ENCODE assay signal across 1 cellular context in the genomic region with DNA sequence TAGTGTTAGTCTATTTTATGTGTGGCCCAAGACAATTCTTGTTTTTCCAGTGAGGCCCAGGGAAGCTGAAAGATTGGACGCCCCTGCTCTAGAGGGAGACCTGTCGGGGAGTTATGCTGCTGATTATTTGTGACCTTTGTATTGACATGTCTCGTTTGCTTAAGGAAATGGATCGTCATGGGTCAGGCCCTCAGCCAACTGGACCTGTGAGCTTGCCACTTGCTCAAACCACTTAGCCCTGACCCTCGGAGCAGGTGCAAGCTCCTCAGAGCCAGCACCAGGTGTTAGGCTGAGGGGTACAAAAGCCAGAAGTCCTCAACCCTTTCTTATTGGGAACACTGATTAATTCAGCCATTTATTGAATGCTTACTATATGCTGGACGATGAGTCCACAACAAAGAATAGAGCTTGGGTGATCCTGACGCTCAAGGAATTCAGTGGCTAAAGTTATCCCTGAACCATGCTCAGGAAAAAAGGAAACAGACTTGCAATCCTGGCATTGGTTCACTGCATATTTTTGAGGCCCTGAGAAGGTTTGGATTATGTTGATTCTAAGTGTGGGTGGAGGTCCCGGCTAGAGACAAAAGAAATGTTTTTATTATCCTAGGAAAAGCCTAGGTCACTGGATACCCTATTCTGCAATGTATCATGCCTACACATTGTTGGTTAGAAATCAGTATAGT.
TF ChIP-seq lines count a peak whose summit lies in the region.

No MANE protein-coding gene starts in this region.

TF ChIP-seq in IMR-90, 13 proteins besides CTCF, POLR2A, EP300 and RAD21 (continued from another document):
- TF ChIP-seq, protein P1, sequence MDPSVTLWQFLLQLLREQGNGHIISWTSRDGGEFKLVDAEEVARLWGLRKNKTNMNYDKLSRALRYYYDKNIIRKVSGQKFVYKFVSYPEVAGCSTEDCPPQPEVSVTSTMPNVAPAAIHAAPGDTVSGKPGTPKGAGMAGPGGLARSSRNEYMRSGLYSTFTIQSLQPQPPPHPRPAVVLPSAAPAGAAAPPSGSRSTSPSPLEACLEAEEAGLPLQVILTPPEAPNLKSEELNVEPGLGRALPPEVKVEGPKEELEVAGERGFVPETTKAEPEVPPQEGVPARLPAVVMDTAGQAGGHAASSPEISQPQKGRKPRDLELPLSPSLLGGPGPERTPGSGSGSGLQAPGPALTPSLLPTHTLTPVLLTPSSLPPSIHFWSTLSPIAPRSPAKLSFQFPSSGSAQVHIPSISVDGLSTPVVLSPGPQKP (IDR thresholded peaks at IDR 0.05; ENCODE audit: borderline replicate concordance, low read depth, low read length) = no peak
- TF ChIP-seq SMC3 (IDR thresholded peaks at IDR 0.05; ENCODE audit: low read depth, low read length) (no peak), NFE2L2 (IDR thresholded peaks at IDR 0.05; ENCODE audit: low read depth, low read length) (no peak), CHD1 (IDR thresholded peaks at IDR 0.05; ENCODE audit: low read depth, low read length) (no peak), CEBPB (IDR thresholded peaks at IDR 0.05; ENCODE audit: low read depth, low read length) (no peak), MAZ (IDR thresholded peaks at IDR 0.05; ENCODE audit: borderline replicate concordance, low read depth, low read length) (no peak), MAFK (IDR thresholded peaks at IDR 0.05; ENCODE audit: low read depth, low read length) (no peak), MXI1 (IDR thresholded peaks at IDR 0.05; ENCODE audit: borderline replicate concordance, low read depth, low read length) (no peak)
- TF ChIP-seq, protein P2, sequence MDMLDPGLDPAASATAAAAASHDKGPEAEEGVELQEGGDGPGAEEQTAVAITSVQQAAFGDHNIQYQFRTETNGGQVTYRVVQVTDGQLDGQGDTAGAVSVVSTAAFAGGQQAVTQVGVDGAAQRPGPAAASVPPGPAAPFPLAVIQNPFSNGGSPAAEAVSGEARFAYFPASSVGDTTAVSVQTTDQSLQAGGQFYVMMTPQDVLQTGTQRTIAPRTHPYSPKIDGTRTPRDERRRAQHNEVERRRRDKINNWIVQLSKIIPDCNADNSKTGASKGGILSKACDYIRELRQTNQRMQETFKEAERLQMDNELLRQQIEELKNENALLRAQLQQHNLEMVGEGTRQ (IDR thresholded peaks at IDR 0.05; ENCODE audit: low read depth, low read length) = no peak
